In genomic region chr6:139373154-139373927, GRCh38 we compare ENCODE assay signal across 8 cellular contexts. TPM values are rescaled to one million over a fixed set of nuclear protein-coding genes. Genes with fewer than 3 reads are reported as not detected.
DNase-seq lines count a peak whose midpoint lies in the region; ATAC-seq and TF ChIP-seq lines count a peak whose summit lies in the region.

No MANE protein-coding gene starts in this region.

- peak overlapping the region; percentile 94 for H3K9ac ChIP-seq in endocrine pancreas (ENCODE audit: control insufficient read depth, insufficient read depth, low read length)

- intact Hi-C loops in mucosa of descending colon (cut with DNase I, micrococcal nuclease): loop anchor here (10.0 kb wide), 4 partner anchors 161 to 611 kb away; no protein-coding TSS in a partner anchor

- DNase-seq in NCI-H2081 (lab: John Stamatoyannopoulos, UW): peak; percentile 18 to 69
- no peak for DNase-seq in NCI-H2081 treated with DMSO at 0.1 percent for 48 hours (lab: John Stamatoyannopoulos, UW)
- peak; percentile 36 for DNase-seq in NCI-H524 treated with DMSO at 0.1 percent for 48 hours (lab: John Stamatoyannopoulos, UW)
- peak; percentile 38 to 62 (median 44) for DNase-seq in activated CD8-positive, alpha-beta memory T cell treated with anti-CD3 and anti-CD28 coated beads for 48 hours (ENCODE audit: low read depth in 2 of 3, low spot score in 2 of 3)
- DNase-seq in mucosa of descending colon: peak; percentile 70 to 86 (median 82)
- peak; percentile 53 for DNase-seq in stimulated activated CD8-positive, alpha-beta memory T cell treated with anti-CD3 and anti-CD28 coated beads, Interleukin-4, amount 100 ng/mL, for 24 hours (ENCODE audit: low read depth)

- H3K36me3 ChIP-seq in endocrine pancreas (ENCODE audit: control insufficient read depth, insufficient read depth, low read length) (peaks cover 9% of the 10 kb centered on the region), mucosa of descending colon (ENCODE audit: low read depth) (no peaks in the 10 kb centered on the region)

- H3K27me3 ChIP-seq in endocrine pancreas (ENCODE audit: control insufficient read depth, insufficient read depth, low read length): no peaks in the 10 kb centered on the region

- no peak for TF ChIP-seq CTCF in mucosa of descending colon (IDR thresholded peaks at IDR 0.05)

- no peaks in the 10 kb centered on the region for H3K9me3 ChIP-seq in endocrine pancreas (ENCODE audit: control insufficient read depth, low read length)
- H3K9me3 ChIP-seq in mucosa of descending colon: no peaks in the 10 kb centered on the region

- H3K4me1 ChIP-seq in endocrine pancreas (ENCODE audit: control insufficient read depth, insufficient read depth, low read length) (peaks cover 6% of the 10 kb centered on the region), mucosa of descending colon (ENCODE audit: low read depth) (peaks cover 25% of the 10 kb centered on the region)

- ATAC-seq in HG02938 (IDR thresholded peaks at IDR 0.05; ENCODE audit: unreplicated experiment): peak; percentile 27
- peak; percentile 15 for ATAC-seq in mucosa of descending colon

- peak overlapping the region; percentile 99 for H3K4me3 ChIP-seq in endocrine pancreas (ENCODE audit: control insufficient read depth, insufficient read depth, low read length)
- peak overlapping the region; percentile 95 for H3K4me3 ChIP-seq in mucosa of descending colon

RNA-seq across cellular contexts. Expression of gene CITED2, which starts 1.1 kb away (rescaled TPM):
- 100 to 1,000 TPM in 1 of 3 donors, 10 to 100 TPM in 2; 73.9 to 103 (median 88.1) TPM for total RNA-seq in mucosa of descending colon
